1 cellular context compared by ENCODE assay signal in genomic region chr19:1837625-1838105, GRCh38.
TF ChIP-seq lines count a peak whose summit lies in the region.

No MANE protein-coding gene starts in this region.

TF ChIP-seq in HepG2, 621 proteins besides CTCF, POLR2A, EP300 and RAD21 (continued from another document and continues in another):
- no peak for TF ChIP-seq SRSF9 (IDR thresholded peaks at IDR 0.05; ENCODE audit: borderline replicate concordance, insufficient read depth, low read depth, low read length, poor library complexity, severe bottlenecking)
- TF ChIP-seq MEF2D (CRISPR knock-in tag; IDR thresholded peaks at IDR 0.05), result 0 out of 2 replicates have a peak, but pooled peaks have one; percentile 46
- no peak for TF ChIP-seq ZNF441 (CRISPR knock-in tag; IDR thresholded peaks at IDR 0.05; ENCODE audit: borderline replicate concordance)
- TF ChIP-seq SIN3A (IDR thresholded peaks at IDR 0.05; ENCODE audit: borderline replicate concordance, low read depth, low read length), result peak; percentile 34; the same call in 1 of the 2 replicates
- TF ChIP-seq ZFX (CRISPR knock-in tag; IDR thresholded peaks at IDR 0.05; ENCODE audit: low read depth), result peak; percentile 25; the same call in 1 of the 2 replicates
- TF ChIP-seq ZNF501 (CRISPR knock-in tag; IDR thresholded peaks at IDR 0.05), result peak; percentile 82
- TF ChIP-seq ZSCAN31 (CRISPR knock-in tag; IDR thresholded peaks at IDR 0.05; ENCODE audit: low read depth), result peak; percentile 66; the same call in 1 of the 2 replicates
- TF ChIP-seq PBX3 (CRISPR knock-in tag; IDR thresholded peaks at IDR 0.05; ENCODE audit: borderline replicate concordance), result no peak
- TF ChIP-seq CHD2 (IDR thresholded peaks at IDR 0.05; ENCODE audit: low read depth, low read length), result no peak
- no peak for TF ChIP-seq PRMT3 (CRISPR knock-in tag; IDR thresholded peaks at IDR 0.05; ENCODE audit: borderline replicate concordance, low read depth)
- TF ChIP-seq ZNF124 (CRISPR knock-in tag; IDR thresholded peaks at IDR 0.05), result no peak
- no peak for TF ChIP-seq RFX5 (IDR thresholded peaks at IDR 0.05; ENCODE audit: low read depth, low read length)
- no peak for TF ChIP-seq ZNF12 (CRISPR knock-in tag; IDR thresholded peaks at IDR 0.05)
- no peak for TF ChIP-seq RCOR2 (CRISPR knock-in tag; IDR thresholded peaks at IDR 0.05)
- no peak for TF ChIP-seq U2AF2 (IDR thresholded peaks at IDR 0.05; ENCODE audit: low read depth, low read length)
- no peak for TF ChIP-seq BCLAF1 (IDR thresholded peaks at IDR 0.05)
- TF ChIP-seq MAZ (IDR thresholded peaks at IDR 0.05; ENCODE audit: borderline replicate concordance, low read depth, low read length), result peak; percentile 59; the same call in 1 of the 2 replicates
- TF ChIP-seq MAZ (CRISPR knock-in tag; IDR thresholded peaks at IDR 0.05; ENCODE audit: low read depth), result peak; percentile 75
- TF ChIP-seq FOSL2 (CRISPR knock-in tag; IDR thresholded peaks at IDR 0.05), result no peak
- no peak for TF ChIP-seq CSRNP2 (CRISPR knock-in tag; conservative IDR thresholded peaks at IDR 0.05; ENCODE audit: low read depth)
- no peak for TF ChIP-seq RERE (CRISPR knock-in tag; IDR thresholded peaks at IDR 0.05; ENCODE audit: low read depth)
- TF ChIP-seq ZNF530 (CRISPR knock-in tag; IDR thresholded peaks at IDR 0.05; ENCODE audit: low read depth), result no peak
- TF ChIP-seq ZBTB43 (CRISPR knock-in tag; conservative IDR thresholded peaks at IDR 0.05), result no peak
- TF ChIP-seq MAFF (IDR thresholded peaks at IDR 0.05; ENCODE audit: low read depth, low read length), result no peak
- no peak for TF ChIP-seq SP140L (CRISPR knock-in tag; IDR thresholded peaks at IDR 0.05; ENCODE audit: borderline replicate concordance)
- no peak for TF ChIP-seq LCORL (IDR thresholded peaks at IDR 0.05)
- TF ChIP-seq LCORL (CRISPR knock-in tag; IDR thresholded peaks at IDR 0.05), result peak; percentile 45; the same call in 1 of the 2 replicates
- TF ChIP-seq ZNF644 (CRISPR knock-in tag; IDR thresholded peaks at IDR 0.05; ENCODE audit: low read depth), result no peak
- TF ChIP-seq ZEB1 (IDR thresholded peaks at IDR 0.05; ENCODE audit: insufficient replicate concordance, low read depth), result no peak
- no peak for TF ChIP-seq ZBTB37 (CRISPR knock-in tag; IDR thresholded peaks at IDR 0.05)
- TF ChIP-seq ZNF790 (CRISPR knock-in tag; IDR thresholded peaks at IDR 0.05; ENCODE audit: borderline replicate concordance), result no peak
- TF ChIP-seq MTA1 (CRISPR knock-in tag; IDR thresholded peaks at IDR 0.05; ENCODE audit: borderline replicate concordance), result no peak
- TF ChIP-seq ZBTB1 (CRISPR knock-in tag; IDR thresholded peaks at IDR 0.05; ENCODE audit: borderline replicate concordance), result no peak
- TF ChIP-seq TSC22D2 (CRISPR knock-in tag; IDR thresholded peaks at IDR 0.05; ENCODE audit: borderline replicate concordance), result no peak
- TF ChIP-seq MLXIP (CRISPR knock-in tag; IDR thresholded peaks at IDR 0.05; ENCODE audit: borderline replicate concordance), result no peak
- peak; percentile 88 for TF ChIP-seq HNF1B (CRISPR knock-in tag; IDR thresholded peaks at IDR 0.05)
- no peak for TF ChIP-seq CREM (IDR thresholded peaks at IDR 0.05)
- no peak for TF ChIP-seq CREM (CRISPR knock-in tag; IDR thresholded peaks at IDR 0.05)
- no peak for TF ChIP-seq U2AF1 (optimal IDR thresholded peaks at IDR 0.05; ENCODE audit: low read depth, low read length)
- TF ChIP-seq ZFP37 (CRISPR knock-in tag; IDR thresholded peaks at IDR 0.05; ENCODE audit: borderline replicate concordance), result no peak
- no peak for TF ChIP-seq ZNF10 (CRISPR knock-in tag; IDR thresholded peaks at IDR 0.05; ENCODE audit: borderline replicate concordance, low read depth)
- TF ChIP-seq ATM (IDR thresholded peaks at IDR 0.05; ENCODE audit: borderline replicate concordance), result no peak
- TF ChIP-seq ZNF570 (CRISPR knock-in tag; IDR thresholded peaks at IDR 0.05; ENCODE audit: borderline replicate concordance), result no peak
- no peak for TF ChIP-seq TCF12 (IDR thresholded peaks at IDR 0.05)
- TF ChIP-seq TCF12 (CRISPR knock-in tag; IDR thresholded peaks at IDR 0.05), result no peak
- no peak for TF ChIP-seq CBX5 (CRISPR knock-in tag; IDR thresholded peaks at IDR 0.05; ENCODE audit: borderline replicate concordance)
- peak; percentile 43; the same call in 1 of the 2 replicates for TF ChIP-seq ZBTB7A (CRISPR knock-in tag; IDR thresholded peaks at IDR 0.05)
- no peak for TF ChIP-seq SIX4 (CRISPR knock-in tag; IDR thresholded peaks at IDR 0.05)
- TF ChIP-seq TBX2 (CRISPR knock-in tag; IDR thresholded peaks at IDR 0.05; ENCODE audit: borderline replicate concordance), result peak; percentile 50; the same call in 1 of the 2 replicates
